ENCODE assay signal across 11 cellular contexts in the genomic region with DNA sequence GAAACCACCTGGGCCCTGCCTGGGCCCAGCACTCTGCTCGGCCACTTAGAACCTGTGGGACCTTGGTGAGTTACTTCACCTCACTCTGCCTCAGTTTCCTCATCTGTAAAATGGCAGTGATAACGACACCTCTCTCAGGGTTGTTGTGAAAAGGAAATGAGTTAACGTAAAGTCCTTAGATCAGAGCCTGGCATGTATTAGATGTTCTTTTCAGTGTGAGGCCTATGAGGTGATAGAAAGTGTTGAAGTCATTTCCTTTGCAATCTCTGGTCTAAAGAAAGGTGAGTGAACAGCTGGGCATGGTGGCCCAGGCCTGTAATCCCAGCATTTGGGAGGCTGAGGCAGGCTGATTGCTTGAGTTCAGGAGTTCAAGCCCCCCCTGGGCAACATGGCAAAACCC. TPM values are rescaled to one million over a fixed set of nuclear protein-coding genes. Genes with fewer than 3 reads are reported as not detected.
DNase-seq lines count a peak whose midpoint lies in the region; ATAC-seq and TF ChIP-seq lines count a peak whose summit lies in the region.
"Had no signal": no experiment of that assay in that cellular context is flagged by ENCODE, and none has a peak within 500 bp of the region (broad histone marks: within the 10 kb centered on the region; RNA-seq: fewer than 3 reads in every experiment).

No MANE protein-coding gene starts in this region.

- no peak for ATAC-seq in stimulated activated naive CD8-positive, alpha-beta T cell treated with anti-CD3 and anti-CD28 coated beads, Interleukin-15, Interleukin-2, amounts not matched to agents 100 U/mL and 50 U/mL, for 24 hours
- ATAC-seq in HG02973 (IDR thresholded peaks at IDR 0.05; ENCODE audit: unreplicated experiment): peak; percentile 10
- no peak for ATAC-seq in HG03095 (IDR thresholded peaks at IDR 0.05; ENCODE audit: unreplicated experiment)

- peaks cover 22 to 46% of the 10 kb centered on the region in 2 donors for H3K4me1 ChIP-seq in adrenal gland (replicated peaks in 1 of 2)
- H3K4me1 ChIP-seq in esophagus squamous epithelium: peaks cover 0 to 21% (median 3%) of the 10 kb centered on the region in 3 donors
- H3K4me1 ChIP-seq: colonic mucosa had no signal

- H3K4me3 ChIP-seq in adrenal gland: no peak overlapping the region
- no peak overlapping the region for H3K4me3 ChIP-seq in esophagus squamous epithelium
- H3K4me3 ChIP-seq: colonic mucosa, ovary had no signal

- H3K36me3 Mint-ChIP-seq in stimulated activated naive CD8-positive, alpha-beta T cell treated with anti-CD3 and anti-CD28 coated beads, Interleukin-15, Interleukin-2, amounts not matched to agents 100 ng/mL and 50 ng/mL, for 24 hours (ENCODE audit: low read depth): peaks cover 66% of the 10 kb centered on the region
- peaks cover 4% of the 10 kb centered on the region for H3K36me3 Mint-ChIP-seq in chondrocyte (ENCODE audit: low read depth)

- no peaks in the 10 kb centered on the region for H3K27me3 ChIP-seq in adrenal gland
- H3K27me3 ChIP-seq in esophagus squamous epithelium: no peaks in the 10 kb centered on the region
- H3K27me3 ChIP-seq: colonic mucosa, ovary had no signal

- peaks cover 65% of the 10 kb centered on the region for H3K4me1 Mint-ChIP-seq in stimulated activated naive CD8-positive, alpha-beta T cell treated with anti-CD3 and anti-CD28 coated beads, Interleukin-15, Interleukin-2, amounts not matched to agents 100 ng/mL and 50 ng/mL, for 24 hours (ENCODE audit: low read depth)
- peaks cover 75% of the 10 kb centered on the region for H3K4me1 Mint-ChIP-seq in chondrocyte (ENCODE audit: low read depth)

- no peak for TF ChIP-seq CTCF in adrenal gland (IDR thresholded peaks at IDR 0.05)
- TF ChIP-seq CTCF in esophagus squamous epithelium (IDR thresholded peaks at IDR 0.05): no peak
- TF ChIP-seq CTCF in chondrocyte (IDR thresholded peaks at IDR 0.05): no peak

- no peak for DNase-seq in stimulated activated naive CD8-positive, alpha-beta T cell treated with anti-CD3 and anti-CD28 coated beads, Interleukin-15, Interleukin-2, amounts not matched to agents 100 U/mL and 50 U/mL, for 24 hours
- DNase-seq in adrenal gland (no peak), esophagus squamous epithelium (lab: John Stamatoyannopoulos, UW) (no peak), chondrocyte (ENCODE audit: low spot score) (no peak), NCI-H2227 (lab: John Stamatoyannopoulos, UW; ENCODE audit: unreplicated experiment) (no peak)
- DNase-seq: colonic mucosa, MV-4-11, ovary had no signal

- peak overlapping the region; percentile 33 for H3K4me3 Mint-ChIP-seq in stimulated activated naive CD8-positive, alpha-beta T cell treated with anti-CD3 and anti-CD28 coated beads, Interleukin-15, Interleukin-2, amounts not matched to agents 100 ng/mL and 50 ng/mL, for 24 hours
- H3K4me3 Mint-ChIP-seq in chondrocyte (ENCODE audit: unreplicated experiment): no peak overlapping the region

- 93 to 100% (median 95%) methylated on average over 3 of the region's 3 CpGs for WGBS in adrenal gland, 4 donors
- 84 to 92% methylated on average over 3 of the region's 3 CpGs for WGBS in esophagus squamous epithelium, 2 donors

- H3K36me3 ChIP-seq in adrenal gland (replicated peaks in 1 of 2) (peaks cover 0 to 8% of the 10 kb centered on the region in 2 donors), esophagus squamous epithelium (peaks cover 0 to 60% (median 0%) of the 10 kb centered on the region in 3 donors)
- H3K36me3 ChIP-seq: colonic mucosa, ovary had no signal

- peak overlapping the region in 3 of 5 donors; percentile 84 to 97 (median 91) for H3K27ac ChIP-seq in adrenal gland
- no peak overlapping the region for H3K27ac ChIP-seq in esophagus squamous epithelium
- H3K27ac ChIP-seq: colonic mucosa, ovary had no signal

- H3K27ac Mint-ChIP-seq in stimulated activated naive CD8-positive, alpha-beta T cell treated with anti-CD3 and anti-CD28 coated beads, Interleukin-15, Interleukin-2, amounts not matched to agents 100 ng/mL and 50 ng/mL, for 24 hours: peak overlapping the region; percentile 85
- no peak overlapping the region for H3K27ac Mint-ChIP-seq in chondrocyte (ENCODE audit: unreplicated experiment)

- TF ChIP-seq POLR2A in adrenal gland (IDR thresholded peaks at IDR 0.05): no peak
- no peak for TF ChIP-seq POLR2A in esophagus squamous epithelium (IDR thresholded peaks at IDR 0.05)

- no peaks in the 10 kb centered on the region for H3K9me3 ChIP-seq in adrenal gland (replicated peaks in 1 of 3)
- no peaks in the 10 kb centered on the region for H3K9me3 ChIP-seq in esophagus squamous epithelium
- H3K9me3 ChIP-seq: colonic mucosa, ovary had no signal

- H3K27me3 Mint-ChIP-seq in stimulated activated naive CD8-positive, alpha-beta T cell treated with anti-CD3 and anti-CD28 coated beads, Interleukin-15, Interleukin-2, amounts not matched to agents 100 ng/mL and 50 ng/mL, for 24 hours: no peaks in the 10 kb centered on the region
- H3K27me3 Mint-ChIP-seq in chondrocyte (ENCODE audit: low read depth): no peaks in the 10 kb centered on the region

- no peaks in the 10 kb centered on the region for H3K9me3 Mint-ChIP-seq in stimulated activated naive CD8-positive, alpha-beta T cell treated with anti-CD3 and anti-CD28 coated beads, Interleukin-15, Interleukin-2, amounts not matched to agents 100 ng/mL and 50 ng/mL, for 24 hours
- H3K9me3 Mint-ChIP-seq in chondrocyte (ENCODE audit: low read depth): no peaks in the 10 kb centered on the region

- intact Hi-C loops in adrenal gland (cut with DNase I) (no loop called here), esophagus squamous epithelium (cut with DNase I) (loop anchor here (10.0 kb wide), 1 partner anchor 65 kb away; no protein-coding TSS in a partner anchor)

RNA-seq across cellular contexts. Expression of gene LGALS9, which starts 51.7 kb away (rescaled TPM):
- total RNA-seq in adrenal gland: 10 to 100 TPM; 22.0 to 87.7 (median 50.8) TPM
- 10 to 100 TPM; 33.8 to 74.3 (median 39.0) TPM for polyA plus RNA-seq in adrenal gland
- 10 to 100 TPM; 20.2 to 76.1 (median 23.9) TPM for total RNA-seq in esophagus squamous epithelium
- 2.1 to 4.3 TPM (median 2.9 TPM) in 3 replicates for total RNA-seq in chondrocyte

Comparison
In these comparisons a context has a peak if more than half of its experiments do, and no peak if none do; other contexts are left out.
1. H3K27ac ChIP-seq: peak in adrenal gland (3 of 5); none in esophagus squamous epithelium (0 of 4).